In the genomic region with DNA sequence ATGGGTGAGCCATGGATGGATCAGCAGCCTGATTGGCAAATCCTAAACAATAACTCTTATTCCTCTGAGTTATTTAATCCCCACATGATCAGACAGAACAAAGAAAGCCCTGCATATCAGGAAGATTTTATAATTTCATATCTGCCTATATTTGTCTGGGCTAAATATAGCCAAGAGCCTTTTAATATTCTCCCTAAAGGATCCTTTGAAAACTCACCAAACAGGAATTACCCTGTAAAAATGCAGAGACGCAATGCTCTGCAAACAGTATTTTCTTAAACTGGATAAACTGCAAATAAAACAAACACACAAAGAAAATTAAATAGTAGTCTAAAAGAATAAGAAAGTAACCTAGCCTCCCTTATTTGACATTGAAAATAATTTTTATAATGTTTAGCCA, we compare ENCODE assay signal across 22 cellular contexts.
DNase-seq lines count a peak whose midpoint lies in the region; ATAC-seq and TF ChIP-seq lines count a peak whose summit lies in the region.
"Had no signal": no experiment of that assay in that cellular context is flagged by ENCODE, and none has a peak within 500 bp of the region (broad histone marks: within the 10 kb centered on the region; RNA-seq: fewer than 3 reads in every experiment).

No MANE protein-coding gene starts in this region.

- H3K4me1 ChIP-seq in SJCRH30 (peaks cover 21% of the 10 kb centered on the region), left lung (peaks cover 13 to 22% of the 10 kb centered on the region in 2 donors), aorta (ENCODE audit: control insufficient read depth in 1 of 2, insufficient read depth in 2 of 2, low read length in 2 of 2) (no peaks in the 10 kb centered on the region)

- WGBS in aorta, 2 donors = 77 to 78% methylated on average over 1 of the region's 1 CpG

- H3K27ac Mint-ChIP-seq in MCF 10A (ENCODE audit: low read depth, unreplicated experiment) = no peak overlapping the region
- no peak overlapping the region for H3K27ac Mint-ChIP-seq in T-helper 17 cell
- H3K27ac Mint-ChIP-seq: B cell had no signal

- H3K9me3 ChIP-seq in SJCRH30 (replicated peaks) = no peaks in the 10 kb centered on the region; the same call in 1 of the 2 replicates
- no peaks in the 10 kb centered on the region for H3K9me3 ChIP-seq in left lung
- no peaks in the 10 kb centered on the region for H3K9me3 ChIP-seq in T-helper 17 cell (ENCODE audit: control insufficient read depth, low read length, poor library complexity, severe bottlenecking)
- peaks cover 2% of the 10 kb centered on the region for H3K9me3 ChIP-seq in aorta (ENCODE audit: control insufficient read depth, low read length)
- H3K9me3 ChIP-seq: esophagus squamous epithelium, gastrocnemius medialis had no signal

- H3K9me3 Mint-ChIP-seq in MCF 10A (ENCODE audit: unreplicated experiment) = no peaks in the 10 kb centered on the region

- intact Hi-C loops in MCF 10A (cut with micrococcal nuclease) = no loop called here
- intact Hi-C loops in left lung (cut with DNase I) = no loop called here
- intact Hi-C loops in aorta (cut with DNase I) = no loop called here

- CTCF ChIA-PET in MCF 10A (lab: Yijun Ruan, JAX) = no interaction called here

- no TSS peak for BruUV-seq in MCF 10A (replicated peaks; lab: Mats Ljungman, UMichigan)

- H3K4me3 Mint-ChIP-seq in MCF 10A (ENCODE audit: unreplicated experiment) = no peak overlapping the region
- H3K4me3 Mint-ChIP-seq in T-helper 17 cell = no peak overlapping the region
- H3K4me3 Mint-ChIP-seq: B cell had no signal

- H3K27me3 Mint-ChIP-seq in MCF 10A (ENCODE audit: insufficient read depth, unreplicated experiment) = no peaks in the 10 kb centered on the region
- no peaks in the 10 kb centered on the region for H3K27me3 Mint-ChIP-seq in T-helper 17 cell
- H3K27me3 Mint-ChIP-seq: B cell had no signal

- DNase-seq in T47D (ENCODE audit: low read depth in 1 of 2, low spot score in 1 of 2) (peak; percentile 20 to 88), MCF 10A (ENCODE audit: unreplicated experiment) (no peak), SJCRH30 (no peak), left lung (no peak), T-helper 17 cell (no peak), aorta (no peak)
- DNase-seq: activated CD4-positive, alpha-beta T cell treated with anti-CD3 and anti-CD28 coated beads for 48 hours; activated naive CD4-positive, alpha-beta T cell treated with anti-CD3 and anti-CD28 coated beads, Interleukin-2, amount 50 U/mL, for 16 hours; activated T-cell treated with anti-CD3 and anti-CD28 coated beads, Interleukin-2, amount 50 U/mL, for 48 hours; cortex of kidney; esophagus squamous epithelium; gastrocnemius medialis; GOT3; kidney; NCI-H1092; NCI-H2081 treated with DMSO at 0.1 percent for 48 hours had no signal

- H3K27ac ChIP-seq in SJCRH30 = peak overlapping the region; percentile 78
- no peak overlapping the region for H3K27ac ChIP-seq in left lung
- H3K27ac ChIP-seq in aorta (ENCODE audit: low read depth in 1 of 2, low read length in 2 of 2) = no peak overlapping the region
- H3K27ac ChIP-seq: esophagus squamous epithelium, gastrocnemius medialis had no signal

- ATAC-seq in left lung = peak; percentile 83
- ATAC-seq in HG02884 (IDR thresholded peaks at IDR 0.05; ENCODE audit: unreplicated experiment) = no peak
- ATAC-seq in T-helper 17 cell = no peak
- ATAC-seq in GM19395 (IDR thresholded peaks at IDR 0.05; ENCODE audit: unreplicated experiment) = no peak
- ATAC-seq in aorta (ENCODE audit: low FRiP score) = no peak
- ATAC-seq: gastrocnemius medialis, HepG2, SK-N-SH treated with all-trans-retinoic acid at 6 μM for 48 hours had no signal

- POLR2A ChIA-PET in MCF 10A (lab: Yijun Ruan, JAX) = interaction anchor here (1.2 kb wide), 1 partner anchor 10 kb away, joined by 4 read pairs; no protein-coding TSS in a partner anchor

- H3K36me3 Mint-ChIP-seq in MCF 10A (ENCODE audit: insufficient read depth, unreplicated experiment) (no peaks in the 10 kb centered on the region), T-helper 17 cell (ENCODE audit: low read depth) (no peaks in the 10 kb centered on the region)

- TF ChIP-seq CTCF in MCF 10A (IDR thresholded peaks at IDR 0.05; ENCODE audit: unreplicated experiment) = no peak
- no peak for TF ChIP-seq CTCF in left lung (IDR thresholded peaks at IDR 0.05)

- no peaks in the 10 kb centered on the region for H3K4me1 Mint-ChIP-seq in MCF 10A (ENCODE audit: insufficient read depth, unreplicated experiment)
- H3K4me1 Mint-ChIP-seq in T-helper 17 cell = no peaks in the 10 kb centered on the region
- H3K4me1 Mint-ChIP-seq: B cell had no signal

- no peak overlapping the region for H3K4me3 ChIP-seq in SJCRH30
- no peak overlapping the region for H3K4me3 ChIP-seq in left lung
- H3K4me3 ChIP-seq in aorta (ENCODE audit: low read length in 2 of 2) = no peak overlapping the region
- H3K4me3 ChIP-seq: esophagus squamous epithelium, gastrocnemius medialis, smooth muscle cell had no signal

- H3K27me3 ChIP-seq in SJCRH30 (no peaks in the 10 kb centered on the region), left lung (no peaks in the 10 kb centered on the region), aorta (ENCODE audit: control insufficient read depth in 1 of 2, insufficient read depth in 2 of 2, low read length in 1 of 2) (peaks cover 0 to 1% of the 10 kb centered on the region in 2 donors)
- H3K27me3 ChIP-seq: gastrocnemius medialis had no signal

- in situ Hi-C loops in T47D (cut with HindIII; ENCODE audit: low pct_unique_long_range_greater_than_20kb, low sequenced_read_pairs) = no loop called here

- H3K36me3 ChIP-seq in SJCRH30 = no peaks in the 10 kb centered on the region
- no peaks in the 10 kb centered on the region for H3K36me3 ChIP-seq in left lung
- no peaks in the 10 kb centered on the region for H3K36me3 ChIP-seq in aorta (ENCODE audit: control insufficient read depth in 1 of 2, insufficient read depth in 2 of 2, low read length in 1 of 2)
- H3K36me3 ChIP-seq: esophagus squamous epithelium, gastrocnemius medialis had no signal

Comparison
In these comparisons a context has a peak if more than half of its experiments do, and no peak if none do; other contexts are left out.
1. DNase-seq: peak in T47D (2 of 2); none in MCF 10A (single experiment), SJCRH30 (0 of 2), left lung (0 of 2), T-helper 17 cell (0 of 3) and aorta (0 of 2).